1 cellular context compared by ENCODE assay signal in genomic region chr2:199868431-199869226, GRCh38.
TF ChIP-seq lines count a peak whose summit lies in the region.

No MANE protein-coding gene starts in this region.

TF ChIP-seq in H1, 55 proteins besides CTCF, POLR2A, EP300 and RAD21:
- no peak for TF ChIP-seq USF2 (IDR thresholded peaks at IDR 0.05; ENCODE audit: low read length)
- TF ChIP-seq BACH1 (IDR thresholded peaks at IDR 0.05; ENCODE audit: low read length): no peak
- no peak for TF ChIP-seq GTF2F1 (IDR thresholded peaks at IDR 0.05; ENCODE audit: borderline replicate concordance, low read depth, low read length)
- TF ChIP-seq GABPA (IDR thresholded peaks at IDR 0.05; ENCODE audit: borderline replicate concordance, insufficient read depth, low read length): no peak
- no peak for TF ChIP-seq SIN3A (conservative IDR thresholded peaks at IDR 0.05 in 1 of 2, IDR thresholded peaks at IDR 0.05 in 1 of 2; ENCODE audit: low read depth in 1 of 2, low read length in 2 of 2)
- no peak for TF ChIP-seq CEBPB (IDR thresholded peaks at IDR 0.05; ENCODE audit: low read depth, low read length)
- no peak for TF ChIP-seq JUN (IDR thresholded peaks at IDR 0.05; ENCODE audit: low read depth, low read length)
- TF ChIP-seq ASH2L (IDR thresholded peaks at IDR 0.05; ENCODE audit: low read length): no peak
- TF ChIP-seq SUZ12 (IDR thresholded peaks at IDR 0.05; ENCODE audit: low read length): no peak
- no peak for TF ChIP-seq EZH2 (IDR thresholded peaks at IDR 0.05; ENCODE audit: low read depth, low read length, severe bottlenecking)
- TF ChIP-seq TAF1 (IDR thresholded peaks at IDR 0.05; ENCODE audit: low read depth, low read length): no peak
- TF ChIP-seq BRCA1 (IDR thresholded peaks at IDR 0.05; ENCODE audit: low read depth, low read length): no peak
- no peak for TF ChIP-seq EGR1 (IDR thresholded peaks at IDR 0.05; ENCODE audit: borderline replicate concordance, low read depth, low read length)
- TF ChIP-seq CHD1 (IDR thresholded peaks at IDR 0.05; ENCODE audit: low read depth, low read length): no peak
- TF ChIP-seq TBP (IDR thresholded peaks at IDR 0.05; ENCODE audit: low read depth, low read length): no peak
- TF ChIP-seq POU5F1 (IDR thresholded peaks at IDR 0.05; ENCODE audit: low read depth, low read length): no peak
- no peak for TF ChIP-seq CTBP2 (IDR thresholded peaks at IDR 0.05; ENCODE audit: borderline replicate concordance, insufficient read depth, insufficient read length, low read length)
